ENCODE assay signal across 18 cellular contexts in genomic region chr1:214146523-214146922, GRCh38.
DNase-seq lines count a peak whose midpoint lies in the region; ATAC-seq and TF ChIP-seq lines count a peak whose summit lies in the region.
"Had no signal": no experiment of that assay in that cellular context is flagged by ENCODE, and none has a peak within 500 bp of the region (broad histone marks: within the 10 kb centered on the region; RNA-seq: fewer than 3 reads in every experiment).

No MANE protein-coding gene starts in this region.

- H3K27ac Mint-ChIP-seq in Calu3 (ENCODE audit: unreplicated experiment): no peak overlapping the region
- H3K27ac Mint-ChIP-seq in natural killer cell treated with Interleukin-12 subunit alpha and Interleukin-12 subunit beta and Interleukin-15 and Interleukin-18, amount 100 ng/mL, for 72 hours: no peak overlapping the region
- H3K27ac Mint-ChIP-seq: nephron progenitor cell had no signal

- ATAC-seq in GM19351 (IDR thresholded peaks at IDR 0.05; ENCODE audit: unreplicated experiment): peak; percentile 58
- no peak for ATAC-seq in natural killer cell treated with Interleukin-12 subunit alpha and Interleukin-12 subunit beta and Interleukin-15 and Interleukin-18, amount 100 ng/mL, for 72 hours
- ATAC-seq in GM19467 (IDR thresholded peaks at IDR 0.05; ENCODE audit: unreplicated experiment): no peak
- ATAC-seq: lower lobe of right lung had no signal

- H3K9me3 Mint-ChIP-seq in Calu3 (ENCODE audit: low read depth, unreplicated experiment): no peaks in the 10 kb centered on the region
- H3K9me3 Mint-ChIP-seq in natural killer cell treated with Interleukin-12 subunit alpha and Interleukin-12 subunit beta and Interleukin-15 and Interleukin-18, amount 100 ng/mL, for 72 hours: no peaks in the 10 kb centered on the region
- H3K9me3 Mint-ChIP-seq: central memory CD8-positive, alpha-beta T cell had no signal

- H3K4me1 Mint-ChIP-seq in Calu3 (ENCODE audit: low read depth, unreplicated experiment): no peaks in the 10 kb centered on the region
- no peaks in the 10 kb centered on the region for H3K4me1 Mint-ChIP-seq in natural killer cell treated with Interleukin-12 subunit alpha and Interleukin-12 subunit beta and Interleukin-15 and Interleukin-18, amount 100 ng/mL, for 72 hours (ENCODE audit: low read depth in 2 of 2)
- H3K4me1 Mint-ChIP-seq: central memory CD8-positive, alpha-beta T cell had no signal

- no peak for TF ChIP-seq CTCF in Calu3 (IDR thresholded peaks at IDR 0.05; ENCODE audit: unreplicated experiment)

- DNase-seq in Calu3 (peak; percentile 24), NCI-H1694 (lab: John Stamatoyannopoulos, UW) (peak; percentile 59), dermis microvascular lymphatic vessel endothelial cell (ENCODE audit: low read depth in 2 of 2) (peak; percentile 85 to 92), germinal center (ENCODE audit: low spot score) (no peak), COR-L47 (lab: John Stamatoyannopoulos, UW) (no peak)
- DNase-seq in natural killer cell treated with Interleukin-12 subunit alpha and Interleukin-12 subunit beta and Interleukin-15 and Interleukin-18, amount 100 ng/mL, for 72 hours (ENCODE audit: low spot score): no peak
- DNase-seq: activated CD8-positive, alpha-beta memory T cell treated with anti-CD3 and anti-CD28 coated beads, Interleukin-2, amount 50 U/mL, for 4 hours; activated naive CD4-positive, alpha-beta T cell treated with anti-CD3 and anti-CD28 coated beads, Interleukin-2, amount 50 U/mL, for 16 hours; DMS79 treated with DMSO at 0.1 percent for 48 hours; lower lobe of right lung; NCI-H2227 treated with DMSO at 0.1 percent for 48 hours; nephron progenitor cell; PC-9; stimulated activated CD4-positive, alpha-beta T cell treated with anti-CD3 and anti-CD28 coated beads, Interleukin-2, amount 100 ng/mL, for 24 hours; upper lobe of left lung had no signal

- intact Hi-C loops in Calu3 (cut with micrococcal nuclease; ENCODE audit: unreplicated experiment): no loop called here

- CTCF ChIA-PET in Calu3 (lab: Charles Lee): interaction anchor here (0.6 kb wide), 1 partner anchor 10 kb away, joined by 5 read pairs; no protein-coding TSS in a partner anchor

- no TSS peak for BruUV-seq in Calu3 (replicated peaks; lab: Mats Ljungman, UMichigan)

- no peak overlapping the region for H3K4me3 Mint-ChIP-seq in Calu3 (ENCODE audit: low read depth, unreplicated experiment)
- no peak overlapping the region for H3K4me3 Mint-ChIP-seq in natural killer cell treated with Interleukin-12 subunit alpha and Interleukin-12 subunit beta and Interleukin-15 and Interleukin-18, amount 100 ng/mL, for 72 hours
- H3K4me3 Mint-ChIP-seq: central memory CD8-positive, alpha-beta T cell; nephron progenitor cell had no signal

- H3K27me3 Mint-ChIP-seq in Calu3 (ENCODE audit: unreplicated experiment): peaks cover 29% of the 10 kb centered on the region
- peaks cover 12 to 30% of the 10 kb centered on the region in 2 donors for H3K27me3 Mint-ChIP-seq in natural killer cell treated with Interleukin-12 subunit alpha and Interleukin-12 subunit beta and Interleukin-15 and Interleukin-18, amount 100 ng/mL, for 72 hours

- H3K36me3 Mint-ChIP-seq in Calu3 (ENCODE audit: insufficient read depth, unreplicated experiment): no peaks in the 10 kb centered on the region
- no peaks in the 10 kb centered on the region for H3K36me3 Mint-ChIP-seq in natural killer cell treated with Interleukin-12 subunit alpha and Interleukin-12 subunit beta and Interleukin-15 and Interleukin-18, amount 100 ng/mL, for 72 hours

Comparison
In these comparisons a context has a peak if more than half of its experiments do, and no peak if none do; other contexts are left out.
1. DNase-seq: peak in Calu3 (single experiment), NCI-H1694 (single experiment) and dermis microvascular lymphatic vessel endothelial cell (2 of 2); none in germinal center (single experiment), COR-L47 (single experiment) and natural killer cell treated with Interleukin-12 subunit alpha and Interleukin-12 subunit beta and Interleukin-15 and Interleukin-18, amount 100 ng/mL, for 72 hours (single experiment).